ENCODE assay signal across 24 cellular contexts in genomic region chr5:165137701-165138100, GRCh38.
"Had no signal": no experiment of that assay in that cellular context is flagged by ENCODE, and none has a peak within 500 bp of the region (broad histone marks: within the 10 kb centered on the region; RNA-seq: fewer than 3 reads in every experiment).

No MANE protein-coding gene starts in this region.

- H3K4me1 Mint-ChIP-seq: naive thymus-derived CD4-positive, alpha-beta T cell; stimulated activated memory B cell treated with anti-CD40 and anti-IgM and Interleukin-4, amounts not matched to agents 10 μg/mL and 1 μg/mL and 100 μg/mL, for 72 hours had no signal

- DNase-seq: dorsolateral prefrontal cortex; effector CD8-positive, alpha-beta T cell; esophagus squamous epithelium; foreskin melanocyte; glutamatergic neuron; heart right ventricle; hippocampal formation; left cardiac atrium; left lung; midbrain; naive thymus-derived CD4-positive, alpha-beta T cell; nucleus accumbens; psoas muscle; right cardiac atrium; sigmoid colon; spleen; stimulated activated CD4-positive, alpha-beta T cell treated with anti-CD3 and anti-CD28 coated beads, Interleukin-4, amount 100 ng/mL, for 4 hours; stimulated activated naive CD8-positive, alpha-beta T cell treated with anti-CD3 and anti-CD28 coated beads, Interleukin-15, Interleukin-2, amounts not matched to agents 100 U/mL and 50 U/mL, for 24 hours; substantia nigra; testis; tibial artery had no signal

- H3K36me3 ChIP-seq: esophagus squamous epithelium, heart right ventricle, left lung, sigmoid colon, spleen, tibial artery had no signal

- ATAC-seq: heart right ventricle; left cardiac atrium; left lung; naive thymus-derived CD4-positive, alpha-beta T cell; psoas muscle; right cardiac atrium; stimulated activated memory B cell treated with anti-CD40 and anti-IgM and Interleukin-4, amounts not matched to agents 10 μg/mL and 1 μg/mL and 100 μg/mL, for 72 hours; stimulated activated naive CD8-positive, alpha-beta T cell treated with anti-CD3 and anti-CD28 coated beads, Interleukin-15, Interleukin-2, amounts not matched to agents 100 U/mL and 50 U/mL, for 24 hours had no signal

- H3K4me1 ChIP-seq: esophagus squamous epithelium, heart right ventricle, left lung, psoas muscle, spleen, testis, tibial artery had no signal

- H3K27ac ChIP-seq: dorsolateral prefrontal cortex, esophagus squamous epithelium, heart right ventricle, left lung, psoas muscle, spleen, testis, tibial artery had no signal

- H3K4me3 ChIP-seq: esophagus squamous epithelium, heart right ventricle, left lung, psoas muscle, sigmoid colon, spleen, testis, tibial artery had no signal

- H3K4me3 Mint-ChIP-seq: naive thymus-derived CD4-positive, alpha-beta T cell; nephron; stimulated activated memory B cell treated with anti-CD40 and anti-IgM and Interleukin-4, amounts not matched to agents 10 μg/mL and 1 μg/mL and 100 μg/mL, for 72 hours; type B pancreatic cell had no signal

- H3K27me3 ChIP-seq: dorsolateral prefrontal cortex, esophagus squamous epithelium, heart right ventricle, left lung, sigmoid colon, spleen, testis, tibial artery had no signal

- H3K27me3 Mint-ChIP-seq: naive thymus-derived CD4-positive, alpha-beta T cell; stimulated activated memory B cell treated with anti-CD40 and anti-IgM and Interleukin-4, amounts not matched to agents 10 μg/mL and 1 μg/mL and 100 μg/mL, for 72 hours; type B pancreatic cell had no signal

- H3K36me3 Mint-ChIP-seq: naive thymus-derived CD4-positive, alpha-beta T cell; stimulated activated memory B cell treated with anti-CD40 and anti-IgM and Interleukin-4, amounts not matched to agents 10 μg/mL and 1 μg/mL and 100 μg/mL, for 72 hours; type B pancreatic cell had no signal

- H3K9me3 ChIP-seq: esophagus squamous epithelium, heart right ventricle, left lung, psoas muscle, sigmoid colon, spleen, testis, tibial artery had no signal

- H3K9me3 Mint-ChIP-seq: nephron; stimulated activated memory B cell treated with anti-CD40 and anti-IgM and Interleukin-4, amounts not matched to agents 10 μg/mL and 1 μg/mL and 100 μg/mL, for 72 hours; type B pancreatic cell had no signal

- H3K27ac Mint-ChIP-seq: naive thymus-derived CD4-positive, alpha-beta T cell; nephron; stimulated activated memory B cell treated with anti-CD40 and anti-IgM and Interleukin-4, amounts not matched to agents 10 μg/mL and 1 μg/mL and 100 μg/mL, for 72 hours; type B pancreatic cell had no signal
